In the genomic region with DNA sequence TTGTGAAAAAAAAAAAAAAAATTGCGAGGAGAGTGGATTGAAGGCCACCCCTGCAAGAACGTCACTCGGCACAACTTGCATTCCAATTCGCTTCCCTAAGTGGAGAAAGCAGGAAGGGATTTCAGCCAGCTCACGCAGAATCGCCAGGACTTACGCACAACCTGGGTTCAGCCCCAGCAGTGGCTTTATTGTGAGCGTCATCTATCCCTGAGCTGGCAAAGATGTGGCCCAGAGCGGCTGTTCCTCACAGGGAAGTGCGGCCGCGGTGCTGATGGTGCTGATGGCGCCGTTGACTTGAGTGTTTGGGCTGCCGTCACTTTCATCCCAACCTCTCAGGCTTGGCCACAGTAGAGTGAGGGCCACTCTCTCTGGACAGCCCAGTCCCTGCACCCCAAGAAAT, we compare ENCODE assay signal across 26 cellular contexts.
"Had no signal": no experiment of that assay in that cellular context is flagged by ENCODE, and none has a peak within 500 bp of the region (broad histone marks: within the 10 kb centered on the region; RNA-seq: fewer than 3 reads in every experiment).

No MANE protein-coding gene starts in this region.

- H3K27me3 Mint-ChIP-seq: activated CD4-positive, alpha-beta T cell treated with anti-CD3 and anti-CD28 coated beads, Interleukin-2, amount 10 ng/mL, durations not matched to agents 7 days and 5 days; activated CD8-positive, alpha-beta memory T cell treated with anti-CD3 and anti-CD28 coated beads, Interleukin-2, amount 10 ng/mL, durations not matched to agents 7 days and 5 days; activated CD8-positive, alpha-beta T cell treated with anti-CD3 and anti-CD28 coated beads for 36 hours; activated naive CD4-positive, alpha-beta T cell treated with anti-CD3 and anti-CD28 coated beads, Interleukin-2, amount 50 U/mL, for 24 hours; activated naive CD8-positive, alpha-beta T cell treated with anti-CD3 and anti-CD28 coated beads, Interleukin-2, amount 50 U/mL, for 24 hours; dendritic cell treated with granulocyte-macrophage colony-stimulating factor and Interleukin-4, amounts not matched to agents 40 ng/mL and 50 ng/mL, for 4 days had no signal

- H3K27me3 ChIP-seq: heart right ventricle, left lung, neutrophil, sigmoid colon, upper lobe of left lung, vagina had no signal

- H3K4me1 ChIP-seq: left lung, upper lobe of left lung had no signal

- H3K4me1 Mint-ChIP-seq: activated CD4-positive, alpha-beta T cell treated with anti-CD3 and anti-CD28 coated beads, Interleukin-2, amount 10 ng/mL, durations not matched to agents 7 days and 5 days; activated CD8-positive, alpha-beta memory T cell treated with anti-CD3 and anti-CD28 coated beads, Interleukin-2, amount 10 ng/mL, durations not matched to agents 7 days and 5 days; activated naive CD4-positive, alpha-beta T cell treated with anti-CD3 and anti-CD28 coated beads, Interleukin-2, amount 50 U/mL, for 24 hours; activated naive CD8-positive, alpha-beta T cell treated with anti-CD3 and anti-CD28 coated beads, Interleukin-2, amount 50 U/mL, for 24 hours; central memory CD8-positive, alpha-beta T cell had no signal

- DNase-seq: activated CD4-positive, alpha-beta T cell treated with anti-CD3 and anti-CD28 coated beads for 1 hour; activated CD4-positive, alpha-beta T cell treated with anti-CD3 and anti-CD28 coated beads, Interleukin-2, amount 10 ng/mL, durations not matched to agents 7 days and 5 days; activated CD8-positive, alpha-beta memory T cell treated with anti-CD3 and anti-CD28 coated beads, Interleukin-2, amount 10 ng/mL, durations not matched to agents 7 days and 5 days; activated CD8-positive, alpha-beta T cell treated with anti-CD3 and anti-CD28 coated beads for 36 hours; activated naive CD8-positive, alpha-beta T cell treated with anti-CD3 and anti-CD28 coated beads, Interleukin-2, amount 50 U/mL, for 24 hours; activated T-cell treated with anti-CD3 and anti-CD28 coated beads, Interleukin-2, amount 50 U/mL, for 48 hours; amygdala; heart right ventricle; kidney glomerular epithelial cell; sigmoid colon; stimulated activated CD4-positive, alpha-beta T cell treated with anti-CD3 and anti-CD28 coated beads, Interleukin-15, amount 100 ng/mL, for 24 hours; stimulated activated CD4-positive, alpha-beta T cell treated with anti-CD3 and anti-CD28 coated beads, Interleukin-2, amount 100 ng/mL, for 24 hours; stimulated activated naive CD8-positive, alpha-beta T cell treated with anti-CD3 and anti-CD28 coated beads, Interleukin-15, Interleukin-2, amounts not matched to agents 100 U/mL and 50 U/mL, for 24 hours; T-helper 2 cell; upper lobe of left lung had no signal

- H3K4me3 Mint-ChIP-seq: activated CD4-positive, alpha-beta T cell treated with anti-CD3 and anti-CD28 coated beads, Interleukin-2, amount 10 ng/mL, durations not matched to agents 7 days and 5 days; activated CD8-positive, alpha-beta memory T cell treated with anti-CD3 and anti-CD28 coated beads, Interleukin-2, amount 10 ng/mL, durations not matched to agents 7 days and 5 days; activated CD8-positive, alpha-beta T cell treated with anti-CD3 and anti-CD28 coated beads for 36 hours; activated naive CD4-positive, alpha-beta T cell treated with anti-CD3 and anti-CD28 coated beads, Interleukin-2, amount 50 U/mL, for 24 hours; activated naive CD8-positive, alpha-beta T cell treated with anti-CD3 and anti-CD28 coated beads, Interleukin-2, amount 50 U/mL, for 24 hours; central memory CD8-positive, alpha-beta T cell; dendritic cell treated with granulocyte-macrophage colony-stimulating factor and Interleukin-4, amounts not matched to agents 40 ng/mL and 50 ng/mL, for 4 days; nephron; WTC11 had no signal

- H3K36me3 ChIP-seq: heart right ventricle, left lung, neutrophil, upper lobe of left lung, vagina had no signal

- H3K4me3 ChIP-seq: heart right ventricle, left lung, sigmoid colon, smooth muscle cell, thoracic aorta, upper lobe of left lung, vagina had no signal

- H3K9me3 ChIP-seq: neutrophil had no signal

- H3K36me3 Mint-ChIP-seq: activated CD8-positive, alpha-beta memory T cell treated with anti-CD3 and anti-CD28 coated beads, Interleukin-2, amount 10 ng/mL, durations not matched to agents 7 days and 5 days had no signal

- H3K27ac Mint-ChIP-seq: activated CD8-positive, alpha-beta memory T cell treated with anti-CD3 and anti-CD28 coated beads, Interleukin-2, amount 10 ng/mL, durations not matched to agents 7 days and 5 days; activated CD8-positive, alpha-beta T cell treated with anti-CD3 and anti-CD28 coated beads for 36 hours; activated naive CD4-positive, alpha-beta T cell treated with anti-CD3 and anti-CD28 coated beads, Interleukin-2, amount 50 U/mL, for 24 hours; activated naive CD8-positive, alpha-beta T cell treated with anti-CD3 and anti-CD28 coated beads, Interleukin-2, amount 50 U/mL, for 24 hours; activated T-helper 2 cell treated with anti-CD3 and anti-CD28 coated beads, Interferon-gamma antibody, Interleukin-2, Interleukin-4, amounts not matched to agents 10 μg/mL and 5 μg/mL and 100 μg/mL, durations not matched to agents 14 hours and 24 hours and 36 hours; dendritic cell treated with granulocyte-macrophage colony-stimulating factor and Interleukin-4, amounts not matched to agents 40 ng/mL and 50 ng/mL, for 4 days; nephron; WTC11 had no signal

- H3K27ac ChIP-seq: left lung, neutrophil, upper lobe of left lung had no signal

- ATAC-seq: activated CD8-positive, alpha-beta memory T cell treated with anti-CD3 and anti-CD28 coated beads, Interleukin-2, amount 10 ng/mL, durations not matched to agents 7 days and 5 days; activated CD8-positive, alpha-beta T cell treated with anti-CD3 and anti-CD28 coated beads for 36 hours; activated naive CD8-positive, alpha-beta T cell treated with anti-CD3 and anti-CD28 coated beads, Interleukin-2, amount 50 U/mL, for 24 hours; left lung; stimulated activated naive CD8-positive, alpha-beta T cell treated with anti-CD3 and anti-CD28 coated beads, Interleukin-15, Interleukin-2, amounts not matched to agents 100 U/mL and 50 U/mL, for 24 hours; WTC11 had no signal
